ENCODE assay signal across 8 cellular contexts in genomic region chr1:110011527-110012041, GRCh38.
DNase-seq lines count a peak whose midpoint lies in the region; TF ChIP-seq lines count a peak whose summit lies in the region.

No MANE protein-coding gene starts in this region.

- peak; percentile 82 for TF ChIP-seq CTCF in GM12873 (IDR thresholded peaks at IDR 0.05; ENCODE audit: insufficient read depth, low read depth, low read length, missing control alignments)
- peak; percentile 69 for TF ChIP-seq CTCF in LNCAP (IDR thresholded peaks at IDR 0.05)
- TF ChIP-seq CTCF in VCaP (conservative IDR thresholded peaks at IDR 0.05) = peak; percentile 78
- TF ChIP-seq CTCF in fibroblast of pulmonary artery (IDR thresholded peaks at IDR 0.05; ENCODE audit: low read length, missing control alignments) = peak; percentile 71

- DNase-seq in Ammon's horn (ENCODE audit: low spot score) (peak; percentile 76), HEK293T (ENCODE audit: extremely low spot score) (peak; percentile 68), fibroblast of pulmonary artery (ENCODE audit: low read depth) (peak; percentile 78), pons (ENCODE audit: low spot score) (peak; percentile 87), putamen (ENCODE audit: low spot score) (no peak)

- CTCF ChIA-PET in HEK293T (lab: Yijun Ruan, JAX) = interaction anchor here (0.7 to 2.8 kb wide), 7 partner anchors 13 to 363 kb away, joined by 3 to 11 read pairs (median 4); partner anchors contain the start of gene AHCYL1

- H3K27ac ChIP-seq in VCaP = no peak overlapping the region

- H3K4me3 ChIP-seq in fibroblast of pulmonary artery (replicated peaks; ENCODE audit: low read depth, low read length) = no peak overlapping the region

- POLR2A ChIA-PET in HEK293T (lab: Yijun Ruan, JAX) = interaction anchor here (0.8 to 1.3 kb wide), 2 partner anchors 27 to 463 kb away, joined by 3 to 8 read pairs; partner anchors contain the start of genes AHCYL1 and GNAI3

TF ChIP-seq in HEK293T, 16 proteins besides CTCF, POLR2A, EP300 and RAD21:
- no peak for TF ChIP-seq HDGF (IDR thresholded peaks at IDR 0.05; ENCODE audit: borderline replicate concordance)
- TF ChIP-seq, protein P1, sequence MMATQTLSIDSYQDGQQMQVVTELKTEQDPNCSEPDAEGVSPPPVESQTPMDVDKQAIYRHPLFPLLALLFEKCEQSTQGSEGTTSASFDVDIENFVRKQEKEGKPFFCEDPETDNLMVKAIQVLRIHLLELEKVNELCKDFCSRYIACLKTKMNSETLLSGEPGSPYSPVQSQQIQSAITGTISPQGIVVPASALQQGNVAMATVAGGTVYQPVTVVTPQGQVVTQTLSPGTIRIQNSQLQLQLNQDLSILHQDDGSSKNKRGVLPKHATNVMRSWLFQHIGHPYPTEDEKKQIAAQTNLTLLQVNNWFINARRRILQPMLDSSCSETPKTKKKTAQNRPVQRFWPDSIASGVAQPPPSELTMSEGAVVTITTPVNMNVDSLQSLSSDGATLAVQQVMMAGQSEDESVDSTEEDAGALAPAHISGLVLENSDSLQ (IDR thresholded peaks at IDR 0.05) = peak; percentile 79
